Comparison of ENCODE assay signal across 24 cellular contexts in genomic region chr4:156609421-156609820, GRCh38.
DNase-seq lines count a peak whose midpoint lies in the region; ATAC-seq and TF ChIP-seq lines count a peak whose summit lies in the region.
"Had no signal": no experiment of that assay in that cellular context is flagged by ENCODE, and none has a peak within 500 bp of the region (broad histone marks: within the 10 kb centered on the region; RNA-seq: fewer than 3 reads in every experiment).

No MANE protein-coding gene starts in this region.

- no peaks in the 10 kb centered on the region for H4K20me1 ChIP-seq in hepatocyte (ENCODE audit: insufficient read depth, poor library complexity, severe bottlenecking)

- ATAC-seq in Right ventricle myocardium inferior (no peak), GM21390 (IDR thresholded peaks at IDR 0.05; ENCODE audit: unreplicated experiment) (no peak)
- ATAC-seq: natural killer cell, sciatic nerve had no signal

- H3K27ac ChIP-seq in endodermal cell (ENCODE audit: low read depth, low read length) (no peak overlapping the region), prostate gland (no peak overlapping the region), hepatocyte (no peak overlapping the region)
- H3K27ac ChIP-seq: ovary, Peyer's patch, thyroid gland had no signal

- peak; percentile 17 for TF ChIP-seq CTCF in endodermal cell (conservative IDR thresholded peaks at IDR 0.05)
- TF ChIP-seq CTCF in mesothelial cell of epicardium (IDR thresholded peaks at IDR 0.05; ENCODE audit: unreplicated experiment), result no peak
- TF ChIP-seq CTCF in prostate gland (IDR thresholded peaks at IDR 0.05), result no peak
- TF ChIP-seq CTCF in hepatocyte (IDR thresholded peaks at IDR 0.05; ENCODE audit: poor library complexity), result no peak

- H3K36me3 Mint-ChIP-seq in endodermal cell (ENCODE audit: low read depth), result no peaks in the 10 kb centered on the region
- no peaks in the 10 kb centered on the region for H3K36me3 Mint-ChIP-seq in mesothelial cell of epicardium
- H3K36me3 Mint-ChIP-seq: natural killer cell had no signal

- no peaks in the 10 kb centered on the region for H3K9me3 Mint-ChIP-seq in endodermal cell
- no peaks in the 10 kb centered on the region for H3K9me3 Mint-ChIP-seq in mesothelial cell of epicardium
- H3K9me3 Mint-ChIP-seq: activated CD4-positive, alpha-beta T cell treated with anti-CD3 and anti-CD28 coated beads, Interleukin-2, amount 10 ng/mL, durations not matched to agents 24 days and 14 days had no signal

- H3K4me3 ChIP-seq in endodermal cell (ENCODE audit: low read length) (no peak overlapping the region), prostate gland (no peak overlapping the region), hepatocyte (no peak overlapping the region)
- H3K4me3 ChIP-seq: ovary, Peyer's patch, thyroid gland had no signal

- H3K9me2 ChIP-seq in hepatocyte (replicated peaks; ENCODE audit: insufficient read depth), result no peaks in the 10 kb centered on the region

- TF ChIP-seq POLR2A in prostate gland (IDR thresholded peaks at IDR 0.05), result no peak

- H3K36me3 ChIP-seq in endodermal cell (ENCODE audit: control insufficient read depth, insufficient read depth, low read length) (no peaks in the 10 kb centered on the region), prostate gland (no peaks in the 10 kb centered on the region), hepatocyte (replicated peaks; ENCODE audit: insufficient read depth, low read depth) (no peaks in the 10 kb centered on the region)
- H3K36me3 ChIP-seq: ovary, Peyer's patch, thyroid gland had no signal

- no peak overlapping the region for H3K9ac ChIP-seq in endodermal cell (ENCODE audit: extremely low read depth, low read length, poor library complexity, severe bottlenecking)

- intact Hi-C loops in Right ventricle myocardium inferior (cut with DNase I) (no loop called here), cardiac septum (cut with DNase I) (no loop called here), prostate gland (cut with DNase I) (no loop called here)

- no peaks in the 10 kb centered on the region for H3K9me3 ChIP-seq in endodermal cell (ENCODE audit: control insufficient read depth, low read length)
- H3K9me3 ChIP-seq in prostate gland, result no peaks in the 10 kb centered on the region
- no peaks in the 10 kb centered on the region for H3K9me3 ChIP-seq in hepatocyte (ENCODE audit: low read depth)
- H3K9me3 ChIP-seq: ovary, Peyer's patch, thyroid gland had no signal

- peaks cover 21% of the 10 kb centered on the region for H3K4me1 Mint-ChIP-seq in endodermal cell
- H3K4me1 Mint-ChIP-seq in mesothelial cell of epicardium, result peaks cover 62% of the 10 kb centered on the region
- H3K4me1 Mint-ChIP-seq: activated CD4-positive, alpha-beta T cell treated with anti-CD3 and anti-CD28 coated beads, Interleukin-2, amount 10 ng/mL, durations not matched to agents 24 days and 14 days; natural killer cell had no signal

- H3K4me3 Mint-ChIP-seq in endodermal cell (no peak overlapping the region), mesothelial cell of epicardium (no peak overlapping the region)
- H3K4me3 Mint-ChIP-seq: activated CD4-positive, alpha-beta T cell treated with anti-CD3 and anti-CD28 coated beads, Interleukin-2, amount 10 ng/mL, durations not matched to agents 24 days and 14 days; activated naive CD4-positive, alpha-beta T cell treated with anti-CD3 and anti-CD28 coated beads for 36 hours; natural killer cell; stimulated activated naive CD8-positive, alpha-beta T cell treated with anti-CD3 and anti-CD28 coated beads, Interleukin-15, Interleukin-2, amounts not matched to agents 100 ng/mL and 50 ng/mL, for 24 hours had no signal

- no peak overlapping the region for H2AFZ ChIP-seq in hepatocyte

- H3K79me2 ChIP-seq in hepatocyte, result no peaks in the 10 kb centered on the region

- no peak overlapping the region for H3K27ac Mint-ChIP-seq in endodermal cell
- peak overlapping the region; percentile 57 for H3K27ac Mint-ChIP-seq in mesothelial cell of epicardium
- H3K27ac Mint-ChIP-seq: activated CD4-positive, alpha-beta T cell treated with anti-CD3 and anti-CD28 coated beads, Interleukin-2, amount 10 ng/mL, durations not matched to agents 24 days and 14 days; activated naive CD4-positive, alpha-beta T cell treated with anti-CD3 and anti-CD28 coated beads for 36 hours; natural killer cell; stimulated activated naive CD8-positive, alpha-beta T cell treated with anti-CD3 and anti-CD28 coated beads, Interleukin-15, Interleukin-2, amounts not matched to agents 100 ng/mL and 50 ng/mL, for 24 hours had no signal

- 86 to 89% methylated on average over 1 of the region's 1 CpG for WGBS in endodermal cell (ENCODE audit: insufficient coverage in 1 of 2, insufficient read length in 1 of 2), 2 experiments
- 80% methylated on average over 1 of the region's 1 CpG for WGBS in prostate gland
- WGBS in hepatocyte (ENCODE audit: low lambda C conversion rate, missing lambda C conversion rate), result 95% methylated on average over 1 of the region's 1 CpG

- no peak overlapping the region for H3K4me2 ChIP-seq in hepatocyte

- H3K27me3 ChIP-seq in endodermal cell (ENCODE audit: control insufficient read depth, insufficient read depth, low read length, poor library complexity, severe bottlenecking) (no peaks in the 10 kb centered on the region), prostate gland (replicated peaks; ENCODE audit: insufficient read depth) (no peaks in the 10 kb centered on the region), hepatocyte (no peaks in the 10 kb centered on the region)
- H3K27me3 ChIP-seq: ovary, Peyer's patch, thyroid gland had no signal

- peak; percentile 67 for DNase-seq in Right ventricle myocardium inferior (ENCODE audit: missing footprints)
- no peak for DNase-seq in cardiac septum (ENCODE audit: low spot score)
- peak; percentile 53 for DNase-seq in endodermal cell
- DNase-seq in mesothelial cell of epicardium (ENCODE audit: low spot score in 2 of 2, unreplicated experiment in 2 of 2), result no peak
- no peak for DNase-seq in prostate gland (ENCODE audit: low spot score)
- DNase-seq in hepatocyte (ENCODE audit: low spot score), result no peak
- DNase-seq in activated CD4-positive, alpha-beta T cell treated with anti-CD3 and anti-CD28 coated beads for 1 hour, result no peak
- DNase-seq: activated naive CD4-positive, alpha-beta T cell treated with anti-CD3 and anti-CD28 coated beads for 36 hours; activated T-cell treated with anti-CD3 and anti-CD28 coated beads, Interleukin-2, amount 50 U/mL, for 48 hours; AML-193; dermis blood vessel endothelial cell; DMS53; KG1; natural killer cell; NCI-H510A; NK-92 treated with Interleukin-12 subunit alpha and Interleukin-12 subunit beta, amount 100 ng/mL, for 24 hours; ovary; stimulated activated CD4-positive, alpha-beta T cell treated with anti-CD3 and anti-CD28 coated beads, Interleukin-15, amount 100 ng/mL, for 24 hours had no signal

- H3K4me1 ChIP-seq in endodermal cell (ENCODE audit: control insufficient read depth, insufficient read depth, low read length) (peaks cover 7% of the 10 kb centered on the region), prostate gland (replicated peaks) (no peaks in the 10 kb centered on the region), hepatocyte (ENCODE audit: insufficient read depth) (no peaks in the 10 kb centered on the region)
- H3K4me1 ChIP-seq: Peyer's patch had no signal

- no peaks in the 10 kb centered on the region for H3K27me3 Mint-ChIP-seq in endodermal cell (ENCODE audit: insufficient read depth)
- no peaks in the 10 kb centered on the region for H3K27me3 Mint-ChIP-seq in mesothelial cell of epicardium (ENCODE audit: low read depth)
- H3K27me3 Mint-ChIP-seq: activated CD4-positive, alpha-beta T cell treated with anti-CD3 and anti-CD28 coated beads, Interleukin-2, amount 10 ng/mL, durations not matched to agents 24 days and 14 days; stimulated activated naive CD8-positive, alpha-beta T cell treated with anti-CD3 and anti-CD28 coated beads, Interleukin-15, Interleukin-2, amounts not matched to agents 100 ng/mL and 50 ng/mL, for 24 hours had no signal

Comparison
In these comparisons a context has a peak if more than half of its experiments do, and no peak if none do; other contexts are left out.
1. DNase-seq: peak in Right ventricle myocardium inferior (single experiment) and endodermal cell (single experiment); none in cardiac septum (single experiment), mesothelial cell of epicardium (0 of 2), prostate gland (single experiment), hepatocyte (single experiment) and activated CD4-positive, alpha-beta T cell treated with anti-CD3 and anti-CD28 coated beads for 1 hour (single experiment).